In genomic region chr10:28548781-28549498, GRCh38 we compare ENCODE assay signal across 15 cellular contexts. TPM values are rescaled to one million over a fixed set of nuclear protein-coding genes. Genes with fewer than 3 reads are reported as not detected.
DNase-seq lines count a peak whose midpoint lies in the region; ATAC-seq and TF ChIP-seq lines count a peak whose summit lies in the region.
"Had no signal": no experiment of that assay in that cellular context is flagged by ENCODE, and none has a peak within 500 bp of the region (broad histone marks: within the 10 kb centered on the region; RNA-seq: fewer than 3 reads in every experiment).

No MANE protein-coding gene starts in this region.

- H3K27ac Mint-ChIP-seq in stimulated activated naive CD8-positive, alpha-beta T cell treated with anti-CD3 and anti-CD28 coated beads, Interleukin-15, Interleukin-2, amounts not matched to agents 100 ng/mL and 50 ng/mL, for 24 hours, result peak overlapping the region; percentile 22
- H3K27ac Mint-ChIP-seq in memory B cell, result peak overlapping the region; percentile 29

- H3K27me3 Mint-ChIP-seq in stimulated activated naive CD8-positive, alpha-beta T cell treated with anti-CD3 and anti-CD28 coated beads, Interleukin-15, Interleukin-2, amounts not matched to agents 100 ng/mL and 50 ng/mL, for 24 hours, result no peaks in the 10 kb centered on the region
- H3K27me3 Mint-ChIP-seq in memory B cell, result no peaks in the 10 kb centered on the region

- H3K4me3 ChIP-seq in brain microvascular endothelial cell (ENCODE audit: low read depth, low read length) (no peak overlapping the region), MG63 (no peak overlapping the region)
- H3K4me3 ChIP-seq: right atrium auricular region, thoracic aorta had no signal

- H3K4me1 Mint-ChIP-seq in stimulated activated naive CD8-positive, alpha-beta T cell treated with anti-CD3 and anti-CD28 coated beads, Interleukin-15, Interleukin-2, amounts not matched to agents 100 ng/mL and 50 ng/mL, for 24 hours (ENCODE audit: low read depth), result peaks cover 79% of the 10 kb centered on the region
- H3K4me1 Mint-ChIP-seq in memory B cell, result peaks cover 34% of the 10 kb centered on the region

- no peaks in the 10 kb centered on the region for H3K9me3 Mint-ChIP-seq in stimulated activated naive CD8-positive, alpha-beta T cell treated with anti-CD3 and anti-CD28 coated beads, Interleukin-15, Interleukin-2, amounts not matched to agents 100 ng/mL and 50 ng/mL, for 24 hours
- no peaks in the 10 kb centered on the region for H3K9me3 Mint-ChIP-seq in memory B cell
- H3K9me3 Mint-ChIP-seq: H9 had no signal

- no peak for ATAC-seq in stimulated activated naive CD8-positive, alpha-beta T cell treated with anti-CD3 and anti-CD28 coated beads, Interleukin-15, Interleukin-2, amounts not matched to agents 100 U/mL and 50 U/mL, for 24 hours
- ATAC-seq in memory B cell (ENCODE audit: low read depth), result no peak

- TF ChIP-seq CTCF in brain microvascular endothelial cell (IDR thresholded peaks at IDR 0.05; ENCODE audit: low read depth, low read length, missing control alignments), result no peak

- H3K4me3 Mint-ChIP-seq in stimulated activated naive CD8-positive, alpha-beta T cell treated with anti-CD3 and anti-CD28 coated beads, Interleukin-15, Interleukin-2, amounts not matched to agents 100 ng/mL and 50 ng/mL, for 24 hours, result no peak overlapping the region
- H3K4me3 Mint-ChIP-seq in memory B cell, result no peak overlapping the region
- H3K4me3 Mint-ChIP-seq: H9 had no signal

- peaks cover 70% of the 10 kb centered on the region for H3K36me3 Mint-ChIP-seq in stimulated activated naive CD8-positive, alpha-beta T cell treated with anti-CD3 and anti-CD28 coated beads, Interleukin-15, Interleukin-2, amounts not matched to agents 100 ng/mL and 50 ng/mL, for 24 hours (ENCODE audit: low read depth)
- peaks cover 27% of the 10 kb centered on the region for H3K36me3 Mint-ChIP-seq in memory B cell

- H3K9me3 ChIP-seq in MG63, result no peaks in the 10 kb centered on the region
- H3K9me3 ChIP-seq: right atrium auricular region, thoracic aorta had no signal

- in situ Hi-C loops in brain microvascular endothelial cell (cut with HindIII; ENCODE audit: low pct_ligation_motif_present, low sequenced_read_pairs), result no loop called here

- no peak overlapping the region for H3K27ac ChIP-seq in brain microvascular endothelial cell
- H3K27ac ChIP-seq: right atrium auricular region, thoracic aorta had no signal

- no peak for DNase-seq in stimulated activated naive CD8-positive, alpha-beta T cell treated with anti-CD3 and anti-CD28 coated beads, Interleukin-15, Interleukin-2, amounts not matched to agents 100 U/mL and 50 U/mL, for 24 hours
- peak; percentile 21 for DNase-seq in M059J (ENCODE audit: low read depth)
- no peak for DNase-seq in memory B cell (ENCODE audit: low spot score in 2 of 2)
- DNase-seq in brain microvascular endothelial cell, result no peak
- DNase-seq in MG63, result no peak
- DNase-seq in GF-D8 (lab: John Stamatoyannopoulos, UW), result no peak
- DNase-seq: AML-193, Calu3, H9, NCI-H1694, NCI-H774, occipital lobe had no signal

- H3K27me3 ChIP-seq in brain microvascular endothelial cell (replicated peaks) (no peaks in the 10 kb centered on the region), MG63 (no peaks in the 10 kb centered on the region)
- H3K27me3 ChIP-seq: right atrium auricular region had no signal

- peaks cover 46% of the 10 kb centered on the region for H3K36me3 ChIP-seq in brain microvascular endothelial cell (replicated peaks)
- H3K36me3 ChIP-seq in MG63, result peaks cover 74% of the 10 kb centered on the region

RNA-seq across cellular contexts. Expression of gene WAC, which starts 16.0 kb away (rescaled TPM):
- 41.1 TPM in 2 replicates for total RNA-seq in M059J (2014; rRNA removed; shearing (Covaris generic))
- 32.6 and 37.0 TPM in 2 replicates for total RNA-seq in MG63 (2014; rRNA removed; shearing (Covaris generic); ENCODE audit: low replicate concordance)
